Comparison of ENCODE assay signal across 23 cellular contexts in the genomic region with DNA sequence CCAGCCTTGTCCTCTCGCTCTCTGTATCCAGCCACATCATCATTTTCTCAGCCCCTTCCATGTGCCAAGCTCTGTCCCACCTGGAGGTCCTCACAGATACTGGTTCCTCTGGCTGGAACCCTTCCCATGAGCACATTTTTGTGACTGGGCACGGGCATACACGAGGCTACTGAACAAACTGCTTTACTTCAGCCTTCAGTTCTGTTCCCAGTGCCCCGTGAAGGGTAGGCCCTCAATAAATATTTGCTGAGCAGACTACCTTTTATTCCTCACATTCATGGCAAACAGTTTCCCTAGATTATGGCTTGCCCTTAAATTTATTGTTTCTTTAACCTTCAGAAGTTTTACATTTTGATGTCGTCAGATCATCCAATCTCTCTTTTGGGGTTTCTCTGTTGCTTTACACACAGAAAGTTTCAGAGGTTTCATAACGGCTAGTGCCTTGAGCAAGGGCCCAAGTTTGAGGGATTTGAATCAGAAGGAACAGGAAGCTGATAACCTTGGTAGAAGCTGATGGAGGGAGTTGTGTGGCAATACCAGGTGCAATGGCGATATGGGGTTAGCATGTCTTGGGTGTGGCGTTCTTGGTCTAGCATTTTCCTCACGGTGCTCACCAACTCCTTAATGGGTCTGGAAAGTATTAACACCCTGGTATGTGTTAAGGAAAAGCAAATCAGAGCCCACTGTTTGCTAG. TPM values are rescaled to one million over a fixed set of nuclear protein-coding genes. Genes with fewer than 3 reads are reported as not detected.
DNase-seq lines count a peak whose midpoint lies in the region; ATAC-seq and TF ChIP-seq lines count a peak whose summit lies in the region.
"Had no signal": no experiment of that assay in that cellular context is flagged by ENCODE, and none has a peak within 500 bp of the region (broad histone marks: within the 10 kb centered on the region; RNA-seq: fewer than 3 reads in every experiment).

No MANE protein-coding gene starts in this region.

- H3K27me3 Mint-ChIP-seq in CD14-positive monocyte (ENCODE audit: low read depth in 3 of 3), result peaks cover 3 to 8% (median 4%) of the 10 kb centered on the region in 3 donors
- no peaks in the 10 kb centered on the region for H3K27me3 Mint-ChIP-seq in activated T-helper 2 cell treated with anti-CD3 and anti-CD28 coated beads, Interferon-gamma antibody, Interleukin-2, Interleukin-4, amounts not matched to agents 10 μg/mL and 5 μg/mL and 100 μg/mL, durations not matched to agents 14 hours and 24 hours and 36 hours (ENCODE audit: low read depth)
- H3K27me3 Mint-ChIP-seq: type B pancreatic cell had no signal

- no peaks in the 10 kb centered on the region for H4K20me1 ChIP-seq in smooth muscle cell (ENCODE audit: low read depth)

- DNase-seq in CD14-positive monocyte (ENCODE audit: low spot score) (no peak), HL-60 (ENCODE audit: low read depth in 1 of 2, low spot score in 1 of 2) (peak; percentile 86 to 92), OCI-M1 (lab: John Stamatoyannopoulos, UW) (peak; percentile 15), NCI-H146 (lab: John Stamatoyannopoulos, UW) (no peak), substantia nigra (lab: John Stamatoyannopoulos, UW) (no peak), smooth muscle cell (lab: John Stamatoyannopoulos, UW; ENCODE audit: unreplicated experiment) (no peak)
- peak; percentile 14 for DNase-seq in activated T-helper 2 cell treated with anti-CD3 and anti-CD28 coated beads, Interferon-gamma antibody, Interleukin-2, Interleukin-4, amounts not matched to agents 10 μg/mL and 5 μg/mL and 100 μg/mL, durations not matched to agents 14 hours and 24 hours and 36 hours (ENCODE audit: low spot score)
- DNase-seq: activated effector memory CD4-positive, alpha-beta T cell treated with anti-CD3 and anti-CD28 coated beads, Interleukin-2, amount 50 U/mL, for 16 hours; body of pancreas; CD8-positive, alpha-beta T cell; foreskin fibroblast; GOT3; heart left ventricle; left cardiac atrium; NCI-H526; stimulated activated CD4-positive, alpha-beta T cell treated with anti-CD3 and anti-CD28 coated beads, Interleukin-15, amount 100 ng/mL, for 24 hours had no signal

- no peaks in the 10 kb centered on the region for H3F3A ChIP-seq in smooth muscle cell (ENCODE audit: low read depth)

- H3K9me3 ChIP-seq in smooth muscle cell (replicated peaks; ENCODE audit: low read depth), result no peaks in the 10 kb centered on the region
- H3K9me3 ChIP-seq: body of pancreas, heart left ventricle had no signal

- H3K36me3 ChIP-seq in smooth muscle cell (ENCODE audit: low read depth), result no peaks in the 10 kb centered on the region
- H3K36me3 ChIP-seq: heart left ventricle had no signal

- no peak overlapping the region for H3K9ac ChIP-seq in smooth muscle cell (ENCODE audit: low read depth)

- H3K27ac ChIP-seq in HL-60 (replicated peaks) (peak overlapping the region; percentile 62), substantia nigra (ENCODE audit: low read depth, low read length, poor library complexity, severe bottlenecking) (no peak overlapping the region), smooth muscle cell (ENCODE audit: low read depth) (no peak overlapping the region)
- H3K27ac ChIP-seq: body of pancreas, heart left ventricle had no signal

- H3K4me3 Mint-ChIP-seq in CD14-positive monocyte, result no peak overlapping the region
- peak overlapping the region; percentile 52 for H3K4me3 Mint-ChIP-seq in activated T-helper 2 cell treated with anti-CD3 and anti-CD28 coated beads, Interferon-gamma antibody, Interleukin-2, Interleukin-4, amounts not matched to agents 10 μg/mL and 5 μg/mL and 100 μg/mL, durations not matched to agents 14 hours and 24 hours and 36 hours (ENCODE audit: low read depth)
- H3K4me3 Mint-ChIP-seq: CD8-positive, alpha-beta T cell; memory B cell; type B pancreatic cell had no signal

- H3K27me3 ChIP-seq in HL-60 (ENCODE audit: insufficient read depth, poor library complexity, severe bottlenecking), result no peaks in the 10 kb centered on the region
- no peaks in the 10 kb centered on the region for H3K27me3 ChIP-seq in smooth muscle cell (ENCODE audit: low read depth)
- H3K27me3 ChIP-seq: body of pancreas had no signal

- 93% methylated on average over 9 of the region's 9 CpGs for WGBS in smooth muscle cell (ENCODE audit: low lambda C conversion rate)

- H3K9me3 Mint-ChIP-seq in CD14-positive monocyte, result peaks cover 0 to 4% (median 0%) of the 10 kb centered on the region in 7 donors
- H3K9me3 Mint-ChIP-seq in activated T-helper 2 cell treated with anti-CD3 and anti-CD28 coated beads, Interferon-gamma antibody, Interleukin-2, Interleukin-4, amounts not matched to agents 10 μg/mL and 5 μg/mL and 100 μg/mL, durations not matched to agents 14 hours and 24 hours and 36 hours, result no peaks in the 10 kb centered on the region
- H3K9me3 Mint-ChIP-seq: CD8-positive, alpha-beta T cell; memory B cell; type B pancreatic cell had no signal

- peak overlapping the region in 4 of 7 donors; percentile 6 to 83 (median 34) for H3K27ac Mint-ChIP-seq in CD14-positive monocyte
- peak overlapping the region; percentile 98 for H3K27ac Mint-ChIP-seq in activated T-helper 2 cell treated with anti-CD3 and anti-CD28 coated beads, Interferon-gamma antibody, Interleukin-2, Interleukin-4, amounts not matched to agents 10 μg/mL and 5 μg/mL and 100 μg/mL, durations not matched to agents 14 hours and 24 hours and 36 hours
- H3K27ac Mint-ChIP-seq: CD8-positive, alpha-beta T cell; memory B cell; progenitor cell of endocrine pancreas; type B pancreatic cell had no signal

- H3K4me3 ChIP-seq in HL-60 (replicated peaks; ENCODE audit: insufficient read depth, low read length) (no peak overlapping the region), smooth muscle cell (no peak overlapping the region)
- H3K4me3 ChIP-seq: body of pancreas, heart left ventricle had no signal

- TF ChIP-seq CTCF in CD14-positive monocyte (IDR thresholded peaks at IDR 0.05), result no peak
- no peak for TF ChIP-seq CTCF in HL-60 (IDR thresholded peaks at IDR 0.05; ENCODE audit: insufficient read depth, low read length)
- no peak for TF ChIP-seq CTCF in smooth muscle cell (IDR thresholded peaks at IDR 0.05; ENCODE audit: borderline replicate concordance, insufficient read depth, poor library complexity, severe bottlenecking)

- peaks cover 9% of the 10 kb centered on the region for H3K4me1 ChIP-seq in smooth muscle cell (ENCODE audit: low read depth)

- peaks cover 19% of the 10 kb centered on the region for H3K4me1 Mint-ChIP-seq in CD14-positive monocyte
- H3K4me1 Mint-ChIP-seq in activated T-helper 2 cell treated with anti-CD3 and anti-CD28 coated beads, Interferon-gamma antibody, Interleukin-2, Interleukin-4, amounts not matched to agents 10 μg/mL and 5 μg/mL and 100 μg/mL, durations not matched to agents 14 hours and 24 hours and 36 hours (ENCODE audit: low read depth), result peaks cover 56% of the 10 kb centered on the region
- H3K4me1 Mint-ChIP-seq: memory B cell had no signal

- H3K4me2 ChIP-seq in smooth muscle cell, result no peak overlapping the region

- H3K36me3 Mint-ChIP-seq in CD14-positive monocyte, result no peaks in the 10 kb centered on the region
- H3K36me3 Mint-ChIP-seq in activated T-helper 2 cell treated with anti-CD3 and anti-CD28 coated beads, Interferon-gamma antibody, Interleukin-2, Interleukin-4, amounts not matched to agents 10 μg/mL and 5 μg/mL and 100 μg/mL, durations not matched to agents 14 hours and 24 hours and 36 hours (ENCODE audit: low read depth), result no peaks in the 10 kb centered on the region
- H3K36me3 Mint-ChIP-seq: CD8-positive, alpha-beta T cell; memory B cell; type B pancreatic cell had no signal

- H3K79me2 ChIP-seq in smooth muscle cell (ENCODE audit: low read depth), result no peaks in the 10 kb centered on the region

- intact Hi-C loops in CD14-positive monocyte (cut with micrococcal nuclease), result loop anchor here in 1 of 2 donors (5.0 kb wide), 1 partner anchor 35 kb away; no protein-coding TSS in a partner anchor
- intact Hi-C loops in activated T-helper 2 cell treated with anti-CD3 and anti-CD28 coated beads, Interferon-gamma antibody, Interleukin-2, Interleukin-4, amounts not matched to agents 10 μg/mL and 5 μg/mL and 100 μg/mL, durations not matched to agents 14 hours and 24 hours and 36 hours (cut with micrococcal nuclease), result loop anchor here (1.0 kb wide), 1 partner anchor 9 kb away; no protein-coding TSS in a partner anchor

- no peak overlapping the region for H2AFZ ChIP-seq in smooth muscle cell (ENCODE audit: low read depth)

- ATAC-seq in HG02973 (IDR thresholded peaks at IDR 0.05; ENCODE audit: unreplicated experiment), result no peak
- ATAC-seq: body of pancreas; CD8-positive, alpha-beta T cell; heart left ventricle; left cardiac atrium; Right ventricle myocardium inferior; sciatic nerve had no signal

RNA-seq across cellular contexts. Expression of a gene that starts 27.8 kb away (rescaled TPM):
- polyA plus RNA-seq in CD14-positive monocyte, result not detected
- total RNA-seq in activated T-helper 2 cell treated with anti-CD3 and anti-CD28 coated beads, Interferon-gamma antibody, Interleukin-2, Interleukin-4, amounts not matched to agents 10 μg/mL and 5 μg/mL and 100 μg/mL, durations not matched to agents 14 hours and 24 hours and 36 hours, result 1.5 and 1.6 TPM in 2 replicates
- 1.9 and 7.4 TPM in 2 replicates for total RNA-seq in smooth muscle cell
- 4.8 and 14.4 TPM in 2 replicates for polyA plus RNA-seq in smooth muscle cell
- total RNA-seq: body of pancreas; CD8-positive, alpha-beta T cell; cerebellum; heart left ventricle; Right ventricle myocardium inferior had no signal

RNA-seq across cellular contexts. Expression of a gene that starts 43.9 kb away (rescaled TPM):
- polyA plus RNA-seq in CD14-positive monocyte, result 1 to 10 TPM; 4.4 TPM
- total RNA-seq in activated T-helper 2 cell treated with anti-CD3 and anti-CD28 coated beads, Interferon-gamma antibody, Interleukin-2, Interleukin-4, amounts not matched to agents 10 μg/mL and 5 μg/mL and 100 μg/mL, durations not matched to agents 14 hours and 24 hours and 36 hours, result 134 and 143 TPM in 2 replicates
- total RNA-seq in smooth muscle cell, result 33.2 and 34.3 TPM in 2 replicates
- polyA plus RNA-seq in smooth muscle cell, result 32.3 and 41.4 TPM in 2 replicates

Comparison
In these comparisons a context has a peak if more than half of its experiments do, and no peak if none do; other contexts are left out.
1. DNase-seq: peak in HL-60 (2 of 2), OCI-M1 (single experiment) and activated T-helper 2 cell treated with anti-CD3 and anti-CD28 coated beads, Interferon-gamma antibody, Interleukin-2, Interleukin-4, amounts not matched to agents 10 μg/mL and 5 μg/mL and 100 μg/mL, durations not matched to agents 14 hours and 24 hours and 36 hours (single experiment); none in CD14-positive monocyte (single experiment), NCI-H146 (single experiment), substantia nigra (0 of 49) and smooth muscle cell (single experiment).